8 cellular contexts compared by ENCODE assay signal in the genomic region with DNA sequence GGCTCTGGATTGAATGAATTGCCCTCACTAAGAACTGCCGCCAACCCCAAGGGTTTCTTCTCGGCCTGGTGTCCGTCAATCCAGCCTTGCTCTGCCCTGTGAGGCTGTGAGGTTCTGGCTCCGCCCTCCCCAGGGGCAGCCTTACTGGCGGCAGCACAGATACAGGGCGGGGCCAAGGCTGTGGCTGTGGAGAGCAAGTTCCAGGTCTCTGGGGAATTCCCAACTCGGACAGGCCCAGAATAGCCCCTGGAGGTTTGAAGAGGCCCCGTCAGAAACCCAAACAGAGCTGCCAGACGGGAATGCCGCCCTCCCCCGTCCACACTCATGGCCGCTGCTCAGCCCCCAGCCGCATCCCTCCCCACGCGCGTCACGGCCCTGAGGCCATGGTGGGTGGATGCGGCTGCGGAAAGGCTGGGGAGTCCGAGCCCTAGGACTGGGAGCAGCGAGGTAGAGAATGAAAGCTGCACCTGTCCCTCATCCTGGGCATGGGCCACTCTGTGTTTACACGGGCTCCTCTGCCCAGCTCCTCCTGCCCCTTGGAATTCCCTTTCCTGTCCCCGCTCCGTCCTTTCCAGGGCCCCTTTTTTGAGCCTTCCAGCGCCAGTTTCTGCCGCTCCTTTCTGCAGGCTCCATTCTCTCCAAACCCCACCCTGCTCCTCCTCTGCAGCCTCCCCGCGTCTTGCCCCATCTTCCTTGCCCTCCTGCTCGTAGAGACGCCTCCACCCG. TPM values are rescaled to one million over a fixed set of nuclear protein-coding genes. Genes with fewer than 3 reads are reported as not detected.
DNase-seq lines count a peak whose midpoint lies in the region; FAIRE-seq and TF ChIP-seq lines count a peak whose summit lies in the region.

No MANE protein-coding gene starts in this region.

- TF ChIP-seq CTCF in OCI-LY3 (IDR thresholded peaks at IDR 0.05; ENCODE audit: low read depth, low read length) (no peak), fibroblast of mammary gland (conservative IDR thresholded peaks at IDR 0.05; ENCODE audit: control insufficient read depth, insufficient read depth, low read depth, low read length) (no peak)

- H3K4me3 ChIP-seq in HUES48 (ENCODE audit: low read depth, low read length) (peak overlapping the region; percentile 77), OCI-LY3 (ENCODE audit: low read length) (peak overlapping the region; percentile 58), fibroblast of mammary gland (ENCODE audit: control insufficient read depth, low read depth, low read length) (peak overlapping the region; percentile 44), muscle layer of duodenum (ENCODE audit: low read depth in 1 of 2, low read length in 2 of 2) (peak overlapping the region; percentile 69 to 77), stomach smooth muscle (ENCODE audit: low read length in 2 of 2) (peak overlapping the region; percentile 82 to 83)

- H3K9me3 Mint-ChIP-seq in activated T-helper 2 cell treated with anti-CD3 and anti-CD28 coated beads, Interferon-gamma antibody, Interleukin-2, Interleukin-4, amounts not matched to agents 10 μg/mL and 5 μg/mL and 100 μg/mL, durations not matched to agents 14 hours and 24 hours and 36 hours, result no peaks in the 10 kb centered on the region

- peak overlapping the region; percentile 67 for H3K4me2 ChIP-seq in OCI-LY3 (ENCODE audit: low read length)

- H3K79me2 ChIP-seq in OCI-LY3 (ENCODE audit: low read length), result peaks cover 29% of the 10 kb centered on the region

- H3K27me3 Mint-ChIP-seq in activated T-helper 2 cell treated with anti-CD3 and anti-CD28 coated beads, Interferon-gamma antibody, Interleukin-2, Interleukin-4, amounts not matched to agents 10 μg/mL and 5 μg/mL and 100 μg/mL, durations not matched to agents 14 hours and 24 hours and 36 hours (ENCODE audit: low read depth), result peaks cover 1% of the 10 kb centered on the region

- peaks cover 43% of the 10 kb centered on the region for H3K4me1 Mint-ChIP-seq in activated T-helper 2 cell treated with anti-CD3 and anti-CD28 coated beads, Interferon-gamma antibody, Interleukin-2, Interleukin-4, amounts not matched to agents 10 μg/mL and 5 μg/mL and 100 μg/mL, durations not matched to agents 14 hours and 24 hours and 36 hours (ENCODE audit: low read depth)

- peak overlapping the region; percentile 93 for H3K27ac ChIP-seq in HUES48 (ENCODE audit: low read depth, low read length)
- no peak overlapping the region for H3K27ac ChIP-seq in OCI-LY3 (ENCODE audit: low read length)
- peak overlapping the region; percentile 67 for H3K27ac ChIP-seq in muscle layer of duodenum (ENCODE audit: low read length)
- H3K27ac ChIP-seq in stomach smooth muscle (ENCODE audit: low read length), result peak overlapping the region; percentile 92

- H3K36me3 ChIP-seq in HUES48 (ENCODE audit: control insufficient read depth, insufficient read depth, low read length), result peaks cover 24% of the 10 kb centered on the region
- H3K36me3 ChIP-seq in OCI-LY3 (replicated peaks; ENCODE audit: low read depth, low read length), result peaks cover 31% of the 10 kb centered on the region
- H3K36me3 ChIP-seq in muscle layer of duodenum (ENCODE audit: control insufficient read depth in 1 of 2, insufficient read depth in 2 of 2, low read length in 2 of 2), result peaks cover 6 to 13% of the 10 kb centered on the region in 2 donors
- H3K36me3 ChIP-seq in stomach smooth muscle (ENCODE audit: control insufficient read depth in 2 of 2, insufficient read depth in 2 of 2, low read length in 2 of 2), result no peaks in the 10 kb centered on the region

- FAIRE-seq in A204.1 (lab: Jason Lieb, UNC), result peak; percentile 98
- peak; percentile 99 for FAIRE-seq in GM18507 (lab: Jason Lieb, UNC)

- H3K36me3 Mint-ChIP-seq in activated T-helper 2 cell treated with anti-CD3 and anti-CD28 coated beads, Interferon-gamma antibody, Interleukin-2, Interleukin-4, amounts not matched to agents 10 μg/mL and 5 μg/mL and 100 μg/mL, durations not matched to agents 14 hours and 24 hours and 36 hours (ENCODE audit: low read depth), result peaks cover 38% of the 10 kb centered on the region

- H3K9me3 ChIP-seq in HUES48 (ENCODE audit: control insufficient read depth, insufficient read depth, low read length), result no peaks in the 10 kb centered on the region
- no peaks in the 10 kb centered on the region for H3K9me3 ChIP-seq in OCI-LY3 (ENCODE audit: insufficient read depth, low read length)
- no peaks in the 10 kb centered on the region for H3K9me3 ChIP-seq in muscle layer of duodenum (ENCODE audit: control insufficient read depth in 1 of 2, low read length in 2 of 2)
- H3K9me3 ChIP-seq in stomach smooth muscle (ENCODE audit: control insufficient read depth in 2 of 2, low read length in 2 of 2), result no peaks in the 10 kb centered on the region

- no peaks in the 10 kb centered on the region for H3K27me3 ChIP-seq in HUES48 (ENCODE audit: control insufficient read depth, insufficient read depth, low read length)
- no peaks in the 10 kb centered on the region for H3K27me3 ChIP-seq in OCI-LY3 (ENCODE audit: low read depth, low read length)
- H3K27me3 ChIP-seq in muscle layer of duodenum (ENCODE audit: low read depth, low read length), result no peaks in the 10 kb centered on the region
- no peaks in the 10 kb centered on the region for H3K27me3 ChIP-seq in stomach smooth muscle (ENCODE audit: control insufficient read depth in 1 of 2, insufficient read depth in 2 of 2, low read length in 2 of 2)

- peak overlapping the region; percentile 61 for H3K27ac Mint-ChIP-seq in activated T-helper 2 cell treated with anti-CD3 and anti-CD28 coated beads, Interferon-gamma antibody, Interleukin-2, Interleukin-4, amounts not matched to agents 10 μg/mL and 5 μg/mL and 100 μg/mL, durations not matched to agents 14 hours and 24 hours and 36 hours

- H3K9ac ChIP-seq in HUES48 (ENCODE audit: low read depth, low read length) (no peak overlapping the region), OCI-LY3 (ENCODE audit: low read length) (peak overlapping the region; percentile 35), stomach smooth muscle (ENCODE audit: low read length in 2 of 2) (peak overlapping the region; percentile 63 to 78)

- H4K20me1 ChIP-seq in OCI-LY3 (ENCODE audit: insufficient read depth, low read length), result peaks cover 25% of the 10 kb centered on the region

- no peak overlapping the region for H2AFZ ChIP-seq in OCI-LY3 (ENCODE audit: low read depth, low read length)

- intact Hi-C loops in activated T-helper 2 cell treated with anti-CD3 and anti-CD28 coated beads, Interferon-gamma antibody, Interleukin-2, Interleukin-4, amounts not matched to agents 10 μg/mL and 5 μg/mL and 100 μg/mL, durations not matched to agents 14 hours and 24 hours and 36 hours (cut with micrococcal nuclease), result no loop called here

- H3K4me1 ChIP-seq in HUES48 (ENCODE audit: control insufficient read depth, insufficient read depth, low read length) (peaks cover 47% of the 10 kb centered on the region), OCI-LY3 (ENCODE audit: low read length) (peaks cover 53% of the 10 kb centered on the region), muscle layer of duodenum (ENCODE audit: control insufficient read depth in 1 of 2, insufficient read depth in 2 of 2, low read length in 2 of 2) (peaks cover 25 to 74% of the 10 kb centered on the region in 2 donors), stomach smooth muscle (ENCODE audit: control insufficient read depth, insufficient read depth, low read length) (peaks cover 80% of the 10 kb centered on the region)

- peak overlapping the region; percentile 76 for H3K4me3 Mint-ChIP-seq in activated T-helper 2 cell treated with anti-CD3 and anti-CD28 coated beads, Interferon-gamma antibody, Interleukin-2, Interleukin-4, amounts not matched to agents 10 μg/mL and 5 μg/mL and 100 μg/mL, durations not matched to agents 14 hours and 24 hours and 36 hours (ENCODE audit: low read depth)

- no peak for DNase-seq in GM18507 (ENCODE audit: extremely low spot score, insufficient read length, low read depth)
- peak; percentile 75 for DNase-seq in activated T-helper 2 cell treated with anti-CD3 and anti-CD28 coated beads, Interferon-gamma antibody, Interleukin-2, Interleukin-4, amounts not matched to agents 10 μg/mL and 5 μg/mL and 100 μg/mL, durations not matched to agents 14 hours and 24 hours and 36 hours (ENCODE audit: low spot score)
- peak; percentile 97 for DNase-seq in fibroblast of mammary gland (ENCODE audit: low read depth)

RNA-seq across cellular contexts. Expression of a gene that starts 0.7 kb away (rescaled TPM):
- 1.8 and 2.0 TPM in 2 replicates for total RNA-seq in activated T-helper 2 cell treated with anti-CD3 and anti-CD28 coated beads, Interferon-gamma antibody, Interleukin-2, Interleukin-4, amounts not matched to agents 10 μg/mL and 5 μg/mL and 100 μg/mL, durations not matched to agents 14 hours and 24 hours and 36 hours

RNA-seq across cellular contexts. Expression of a gene that starts 4.6 kb away (rescaled TPM):
- total RNA-seq in activated T-helper 2 cell treated with anti-CD3 and anti-CD28 coated beads, Interferon-gamma antibody, Interleukin-2, Interleukin-4, amounts not matched to agents 10 μg/mL and 5 μg/mL and 100 μg/mL, durations not matched to agents 14 hours and 24 hours and 36 hours, result 27.6 and 29.5 TPM in 2 replicates

RNA-seq across cellular contexts. Expression of a gene that starts 5.0 kb away (rescaled TPM):
- total RNA-seq in activated T-helper 2 cell treated with anti-CD3 and anti-CD28 coated beads, Interferon-gamma antibody, Interleukin-2, Interleukin-4, amounts not matched to agents 10 μg/mL and 5 μg/mL and 100 μg/mL, durations not matched to agents 14 hours and 24 hours and 36 hours, result 387 and 388 TPM in 2 replicates

RNA-seq across cellular contexts. Expression of a gene that starts 8.9 kb away (rescaled TPM):
- 130 and 135 TPM in 2 replicates for total RNA-seq in activated T-helper 2 cell treated with anti-CD3 and anti-CD28 coated beads, Interferon-gamma antibody, Interleukin-2, Interleukin-4, amounts not matched to agents 10 μg/mL and 5 μg/mL and 100 μg/mL, durations not matched to agents 14 hours and 24 hours and 36 hours

RNA-seq across cellular contexts. Expression of a gene that starts 20.8 kb away (rescaled TPM):
- 132 and 136 TPM in 2 replicates for total RNA-seq in activated T-helper 2 cell treated with anti-CD3 and anti-CD28 coated beads, Interferon-gamma antibody, Interleukin-2, Interleukin-4, amounts not matched to agents 10 μg/mL and 5 μg/mL and 100 μg/mL, durations not matched to agents 14 hours and 24 hours and 36 hours
